14 cellular contexts compared by ENCODE assay signal in the genomic region with DNA sequence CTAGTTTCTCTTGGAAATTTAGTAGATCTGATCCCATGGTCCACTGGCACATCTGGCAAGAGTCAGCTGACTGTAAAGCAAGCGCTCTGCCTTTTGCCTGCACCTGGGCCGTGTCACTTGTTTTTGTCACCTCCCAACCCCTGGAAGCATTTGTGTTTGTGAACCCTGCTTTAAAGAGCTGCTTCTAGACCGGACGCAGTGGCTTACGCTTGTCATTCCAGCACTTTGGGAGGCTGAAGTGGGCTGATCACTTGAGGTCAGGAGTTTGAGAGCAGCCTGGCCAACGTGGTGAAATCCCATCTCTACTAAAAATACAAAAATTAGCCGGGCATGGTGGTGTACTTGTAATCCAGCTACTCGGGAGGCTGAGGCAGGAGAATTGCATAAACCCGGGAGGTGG. TPM values are rescaled to one million over a fixed set of nuclear protein-coding genes. Genes with fewer than 3 reads are reported as not detected.
DNase-seq lines count a peak whose midpoint lies in the region; ATAC-seq and TF ChIP-seq lines count a peak whose summit lies in the region.
"Had no signal": no experiment of that assay in that cellular context is flagged by ENCODE, and none has a peak within 500 bp of the region (broad histone marks: within the 10 kb centered on the region; RNA-seq: fewer than 3 reads in every experiment).

No MANE protein-coding gene starts in this region.

- CTCF ChIA-PET in activated naive CD4-positive, alpha-beta T cell treated with anti-CD3 and anti-CD28 coated beads for 36 hours (lab: Charles Lee) = interaction anchor here (0.9 to 1.0 kb wide), 2 partner anchors 9 to 47 kb away, joined by 3 to 5 read pairs; a partner anchor contains a TSS
- CTCF ChIA-PET in activated B cell treated with CpG ODN at 0.5 μM for 24 hours (lab: Charles Lee) = no interaction called here

- TF ChIP-seq CTCF in activated B cell treated with CpG ODN at 0.5 μM for 24 hours (IDR thresholded peaks at IDR 0.05) (no peak), endothelial cell (IDR thresholded peaks at IDR 0.05; ENCODE audit: unreplicated experiment) (no peak), GM10266 (IDR thresholded peaks at IDR 0.05; ENCODE audit: control insufficient read depth, insufficient read depth, low read depth, missing control alignments) (no peak)

- peak overlapping the region; percentile 25 for H3K27ac Mint-ChIP-seq in activated naive CD4-positive, alpha-beta T cell treated with anti-CD3 and anti-CD28 coated beads for 36 hours
- no peak overlapping the region for H3K27ac Mint-ChIP-seq in activated B cell treated with CpG ODN at 0.5 μM for 24 hours
- no peak overlapping the region for H3K27ac Mint-ChIP-seq in endothelial cell (ENCODE audit: unreplicated experiment)
- peak overlapping the region in 1 of 2 donors; percentile 52 for H3K27ac Mint-ChIP-seq in stimulated activated naive CD8-positive, alpha-beta T cell treated with anti-CD3 and anti-CD28 coated beads, Interleukin-15, amount 100 ng/mL, for 72 hours

- H3K4me3 Mint-ChIP-seq in activated naive CD4-positive, alpha-beta T cell treated with anti-CD3 and anti-CD28 coated beads for 36 hours = peak overlapping the region; percentile 98
- H3K4me3 Mint-ChIP-seq in activated B cell treated with CpG ODN at 0.5 μM for 24 hours (peak overlapping the region; percentile 87), endothelial cell (ENCODE audit: unreplicated experiment) (peak overlapping the region; percentile 51)
- peak overlapping the region; percentile 51 to 94 for H3K4me3 Mint-ChIP-seq in stimulated activated naive CD8-positive, alpha-beta T cell treated with anti-CD3 and anti-CD28 coated beads, Interleukin-15, amount 100 ng/mL, for 72 hours

- DNase-seq in activated naive CD4-positive, alpha-beta T cell treated with anti-CD3 and anti-CD28 coated beads for 36 hours = no peak
- DNase-seq in activated naive CD4-positive, alpha-beta T cell treated with Interleukin-2 at 50 U/mL for 16 hours = no peak
- DNase-seq in activated B cell treated with CpG ODN at 0.5 μM for 24 hours = no peak
- DNase-seq in endothelial cell (ENCODE audit: low spot score) = no peak
- no peak for DNase-seq in stimulated activated naive CD8-positive, alpha-beta T cell treated with anti-CD3 and anti-CD28 coated beads, Interleukin-15, amount 100 ng/mL, for 72 hours
- no peak for DNase-seq in NCI-H2227 (lab: John Stamatoyannopoulos, UW; ENCODE audit: unreplicated experiment)
- DNase-seq in RKO (ENCODE audit: low spot score) = no peak
- DNase-seq in GM10266 (ENCODE audit: extremely low spot score) = no peak
- DNase-seq: HCEC 1CT, lower lobe of right lung, NCI-H1092 treated with DMSO at 0.1 percent for 48 hours, stomach had no signal

- intact Hi-C loops in activated naive CD4-positive, alpha-beta T cell treated with anti-CD3 and anti-CD28 coated beads for 36 hours (cut with micrococcal nuclease) = loop anchor here (5.0 kb wide), 2 partner anchors 119 to 386 kb away; a partner anchor contains a TSS
- intact Hi-C loops in activated B cell treated with CpG ODN at 0.5 μM for 24 hours (cut with micrococcal nuclease) = loop anchor here (5.0 kb wide), 2 partner anchors 81 to 224 kb away; no protein-coding TSS in a partner anchor

- no peaks in the 10 kb centered on the region for H3K9me3 Mint-ChIP-seq in activated naive CD4-positive, alpha-beta T cell treated with anti-CD3 and anti-CD28 coated beads for 36 hours
- H3K9me3 Mint-ChIP-seq in activated B cell treated with CpG ODN at 0.5 μM for 24 hours (no peaks in the 10 kb centered on the region), endothelial cell (ENCODE audit: unreplicated experiment) (peaks cover 5% of the 10 kb centered on the region)
- H3K9me3 Mint-ChIP-seq in stimulated activated naive CD8-positive, alpha-beta T cell treated with anti-CD3 and anti-CD28 coated beads, Interleukin-15, amount 100 ng/mL, for 72 hours = no peaks in the 10 kb centered on the region

- ATAC-seq in activated B cell treated with CpG ODN at 0.5 μM for 24 hours (ENCODE audit: low read depth) = no peak
- ATAC-seq in stimulated activated naive CD8-positive, alpha-beta T cell treated with anti-CD3 and anti-CD28 coated beads, Interleukin-15, amount 100 ng/mL, for 72 hours = no peak
- ATAC-seq: HepG2, lower lobe of right lung had no signal

- H3K4me1 Mint-ChIP-seq in activated naive CD4-positive, alpha-beta T cell treated with anti-CD3 and anti-CD28 coated beads for 36 hours (ENCODE audit: low read depth) = peaks cover 17% of the 10 kb centered on the region
- peaks cover 11% of the 10 kb centered on the region for H3K4me1 Mint-ChIP-seq in activated B cell treated with CpG ODN at 0.5 μM for 24 hours
- peaks cover 9% of the 10 kb centered on the region for H3K4me1 Mint-ChIP-seq in endothelial cell (ENCODE audit: unreplicated experiment)
- H3K4me1 Mint-ChIP-seq in stimulated activated naive CD8-positive, alpha-beta T cell treated with anti-CD3 and anti-CD28 coated beads, Interleukin-15, amount 100 ng/mL, for 72 hours = peaks cover 29% of the 10 kb centered on the region

- H3K36me3 Mint-ChIP-seq in activated naive CD4-positive, alpha-beta T cell treated with anti-CD3 and anti-CD28 coated beads for 36 hours (ENCODE audit: low read depth) = peaks cover 31% of the 10 kb centered on the region
- H3K36me3 Mint-ChIP-seq in activated B cell treated with CpG ODN at 0.5 μM for 24 hours (ENCODE audit: low read depth) (peaks cover 42% of the 10 kb centered on the region), endothelial cell (ENCODE audit: low read depth, unreplicated experiment) (peaks cover 9% of the 10 kb centered on the region)

- POLR2A ChIA-PET in activated B cell treated with CpG ODN at 0.5 μM for 24 hours (lab: Charles Lee) = interaction anchor here (0.7 to 3.4 kb wide), 2 partner anchors 9 to 405 kb away, joined by 3 to 47 read pairs; a partner anchor contains a TSS

- H3K27me3 Mint-ChIP-seq in activated naive CD4-positive, alpha-beta T cell treated with anti-CD3 and anti-CD28 coated beads for 36 hours (ENCODE audit: low read depth) = no peaks in the 10 kb centered on the region
- H3K27me3 Mint-ChIP-seq in activated B cell treated with CpG ODN at 0.5 μM for 24 hours (no peaks in the 10 kb centered on the region), endothelial cell (ENCODE audit: unreplicated experiment) (peaks cover 9% of the 10 kb centered on the region)
- H3K27me3 Mint-ChIP-seq in stimulated activated naive CD8-positive, alpha-beta T cell treated with anti-CD3 and anti-CD28 coated beads, Interleukin-15, amount 100 ng/mL, for 72 hours = no peaks in the 10 kb centered on the region

RNA-seq across cellular contexts. Expression of a gene that starts 2.1 kb away (rescaled TPM):
- total RNA-seq in activated naive CD4-positive, alpha-beta T cell treated with anti-CD3 and anti-CD28 coated beads for 36 hours = 100 to 1,000 TPM; 176 to 180 TPM
- total RNA-seq in activated B cell treated with CpG ODN at 0.5 μM for 24 hours = 60.6 and 68.2 TPM in 2 replicates
- 105 TPM for total RNA-seq in endothelial cell (ENCODE audit: unreplicated experiment)

RNA-seq across cellular contexts. Expression of a gene that starts 9.2 kb away (rescaled TPM):
- total RNA-seq in activated naive CD4-positive, alpha-beta T cell treated with anti-CD3 and anti-CD28 coated beads for 36 hours = 10 to 100 TPM; 39.5 to 42.4 TPM
- total RNA-seq in activated B cell treated with CpG ODN at 0.5 μM for 24 hours (48.4 and 52.9 TPM in 2 replicates), endothelial cell (ENCODE audit: unreplicated experiment) (66.8 TPM)

RNA-seq across cellular contexts. Expression of a gene that starts 12.3 kb away (rescaled TPM):
- 1 to 10 TPM; 1.9 to 2.5 TPM for total RNA-seq in activated naive CD4-positive, alpha-beta T cell treated with anti-CD3 and anti-CD28 coated beads for 36 hours
- total RNA-seq in activated B cell treated with CpG ODN at 0.5 μM for 24 hours (2.1 and 2.4 TPM in 2 replicates), endothelial cell (ENCODE audit: unreplicated experiment) (4.6 TPM)

RNA-seq across cellular contexts. Expression of a gene that starts 29.5 kb away (rescaled TPM):
- 10 to 100 TPM; 53.5 to 63.0 TPM for total RNA-seq in activated naive CD4-positive, alpha-beta T cell treated with anti-CD3 and anti-CD28 coated beads for 36 hours
- total RNA-seq in activated B cell treated with CpG ODN at 0.5 μM for 24 hours (67.6 and 68.1 TPM in 2 replicates), endothelial cell (ENCODE audit: unreplicated experiment) (95.5 TPM)

RNA-seq across cellular contexts. Expression of a gene that starts 30.0 kb away (rescaled TPM):
- total RNA-seq in activated naive CD4-positive, alpha-beta T cell treated with anti-CD3 and anti-CD28 coated beads for 36 hours = not detected
- not detected in 2 replicates for total RNA-seq in activated B cell treated with CpG ODN at 0.5 μM for 24 hours
- not detected for total RNA-seq in endothelial cell (ENCODE audit: unreplicated experiment)
- total RNA-seq: fibroblast of villous mesenchyme, HepG2, lower lobe of right lung had no signal
